In genomic region chr5:178209334-178210072, GRCh38 we compare ENCODE assay signal across 16 cellular contexts. TPM values are rescaled to one million over a fixed set of nuclear protein-coding genes. Genes with fewer than 3 reads are reported as not detected.
A peak's percentile ranks its signal among the peaks of the same experiment; 100 is the strongest.
DNase-seq lines count a peak whose midpoint lies in the region; ATAC-seq, FAIRE-seq and TF ChIP-seq lines count a peak whose summit lies in the region.
"Had no signal": no experiment of that assay in that cellular context is flagged by ENCODE, and none has a peak within 500 bp of the region (broad histone marks: within the 10 kb centered on the region; RNA-seq: fewer than 3 reads in every experiment).

No MANE protein-coding gene starts in this region.

- peaks cover 96% of the 10 kb centered on the region for H3K36me3 Mint-ChIP-seq in Calu3 (ENCODE audit: insufficient read depth, unreplicated experiment)
- peaks cover 86% of the 10 kb centered on the region for H3K36me3 Mint-ChIP-seq in activated naive CD8-positive, alpha-beta T cell treated with anti-CD3 and anti-CD28 coated beads, Interleukin-2, amount 50 U/mL, for 24 hours (ENCODE audit: low read depth)

- H2AFZ ChIP-seq in HCT116 (ENCODE audit: low read depth, low read length, poor library complexity, severe bottlenecking), result no peak overlapping the region

- POLR2A ChIA-PET in HCT116 (lab: Charles Lee), result no interaction called here

- no peaks in the 10 kb centered on the region for H3K27me3 ChIP-seq in HCT116 (ENCODE audit: insufficient read depth, low read length)
- H3K27me3 ChIP-seq: cardiac muscle cell had no signal

- H3K4me2 ChIP-seq in HCT116 (ENCODE audit: low read length), result no peak overlapping the region

- H3K4me3 ChIP-seq in HCT116 (replicated peaks in 1 of 2; ENCODE audit: low read depth in 1 of 2, low read length in 2 of 2), result no peak overlapping the region
- H3K4me3 ChIP-seq: cardiac muscle cell had no signal

- peak overlapping the region; percentile 37 for H3K27ac Mint-ChIP-seq in Calu3 (ENCODE audit: unreplicated experiment)
- H3K27ac Mint-ChIP-seq in activated naive CD8-positive, alpha-beta T cell treated with anti-CD3 and anti-CD28 coated beads, Interleukin-2, amount 50 U/mL, for 24 hours, result peak overlapping the region; percentile 71

- peaks cover 57% of the 10 kb centered on the region for H4K20me1 ChIP-seq in HCT116 (ENCODE audit: insufficient read depth)

- H3K9me2 ChIP-seq in HCT116 (ENCODE audit: insufficient read depth), result no peaks in the 10 kb centered on the region

- peaks cover 4% of the 10 kb centered on the region for H3K27me3 Mint-ChIP-seq in Calu3 (ENCODE audit: unreplicated experiment)
- no peaks in the 10 kb centered on the region for H3K27me3 Mint-ChIP-seq in activated naive CD8-positive, alpha-beta T cell treated with anti-CD3 and anti-CD28 coated beads, Interleukin-2, amount 50 U/mL, for 24 hours

- CTCF ChIA-PET in Calu3 (lab: Charles Lee), result no interaction called here
- CTCF ChIA-PET in HCT116 (lab: Charles Lee), result no interaction called here

- peak overlapping the region; percentile 17; the same call in 1 of the 2 replicates for H3K27ac ChIP-seq in HCT116 (ENCODE audit: low read depth, low read length)

- TF ChIP-seq RAD21 in HCT116 (IDR thresholded peaks at IDR 0.05; ENCODE audit: low read depth), result no peak

- peaks cover 60 to 82% of the 10 kb centered on the region in 2 experiments for H3K36me3 ChIP-seq in HCT116 (ENCODE audit: control insufficient read depth in 1 of 2, insufficient read depth in 2 of 2, low read length in 2 of 2)

- DNase-seq in Calu3, result no peak
- no peak for DNase-seq in HCT116 (ENCODE audit: low read depth, low spot score)
- DNase-seq in activated naive CD8-positive, alpha-beta T cell treated with anti-CD3 and anti-CD28 coated beads, Interleukin-2, amount 50 U/mL, for 24 hours, result no peak
- peak; percentile 19 for DNase-seq in omental fat pad (ENCODE audit: low spot score)
- DNase-seq in urothelium cell line (ENCODE audit: low spot score), result no peak
- no peak for DNase-seq in AG08396 (ENCODE audit: low spot score)
- DNase-seq in NCI-H2227 (lab: John Stamatoyannopoulos, UW; ENCODE audit: unreplicated experiment), result no peak
- DNase-seq: activated gamma-delta T cell treated with Interleukin-2 at 50 U/mL for 16 hours; CD8-positive, alpha-beta T cell; stimulated activated CD4-positive, alpha-beta T cell treated with anti-CD3 and anti-CD28 coated beads, Interleukin-4, amount 100 ng/mL, for 24 hours; stimulated activated naive CD4-positive, alpha-beta T cell had no signal

- BruUV-seq in Calu3 (replicated peaks; lab: Mats Ljungman, UMichigan), result no TSS peak
- no TSS peak for BruUV-seq in HCT116 (replicated peaks; lab: Mats Ljungman, UMichigan)

- H3K9me3 Mint-ChIP-seq in Calu3 (ENCODE audit: low read depth, unreplicated experiment), result no peaks in the 10 kb centered on the region
- H3K9me3 Mint-ChIP-seq in activated naive CD8-positive, alpha-beta T cell treated with anti-CD3 and anti-CD28 coated beads, Interleukin-2, amount 50 U/mL, for 24 hours, result no peaks in the 10 kb centered on the region
- H3K9me3 Mint-ChIP-seq: CD8-positive, alpha-beta T cell had no signal

- no peak for ATAC-seq in HCT116
- no peak for ATAC-seq in activated naive CD8-positive, alpha-beta T cell treated with anti-CD3 and anti-CD28 coated beads, Interleukin-2, amount 50 U/mL, for 24 hours
- no peak for ATAC-seq in omental fat pad (ENCODE audit: low FRiP score)
- ATAC-seq: CD8-positive, alpha-beta T cell; SK-N-SH treated with all-trans-retinoic acid at 6 μM for 48 hours had no signal

- H3K79me2 ChIP-seq in HCT116 (ENCODE audit: insufficient read depth, low read length), result peaks cover 74% of the 10 kb centered on the region

- intact Hi-C loops in Calu3 (cut with micrococcal nuclease; ENCODE audit: unreplicated experiment), result no loop called here
- intact Hi-C loops in HCT116 (cut with micrococcal nuclease), result no loop called here

- no peak for TF ChIP-seq POLR2A in HCT116 (IDR thresholded peaks at IDR 0.05; ENCODE audit: borderline replicate concordance, extremely low read depth, insufficient read depth, insufficient read length)

- no peak for FAIRE-seq in urothelium cell line (lab: Jason Lieb, UNC)
- FAIRE-seq: keratinocyte had no signal

- RAD21 ChIA-PET in HCT116 (lab: Charles Lee; ENCODE audit: low non-redundant PET in 1 of 2, low total read pairs in 2 of 2, uncharacterized antibody in 2 of 2, unreplicated experiment in 2 of 2), result no interaction called here

- TF ChIP-seq CTCF in Calu3 (IDR thresholded peaks at IDR 0.05; ENCODE audit: unreplicated experiment), result no peak
- no peak for TF ChIP-seq CTCF in HCT116 (IDR thresholded peaks at IDR 0.05 in 2 of 3, conservative IDR thresholded peaks at IDR 0.05 in 1 of 3; ENCODE audit: borderline replicate concordance in 1 of 3, insufficient read depth in 1 of 3, low read depth in 2 of 3, low read length in 2 of 3)
- no peak for TF ChIP-seq CTCF in omental fat pad (IDR thresholded peaks at IDR 0.05)

- H3K4me1 ChIP-seq in HCT116 (ENCODE audit: control insufficient read depth in 1 of 2, insufficient read depth in 2 of 2, low read length in 2 of 2), result peaks cover 13 to 26% of the 10 kb centered on the region in 2 experiments

- no peaks in the 10 kb centered on the region for H3K9me3 ChIP-seq in HCT116 (ENCODE audit: control insufficient read depth in 1 of 2, insufficient read depth in 1 of 2, low read depth in 1 of 2, low read length in 2 of 2)

- H3K4me3 Mint-ChIP-seq in Calu3 (ENCODE audit: low read depth, unreplicated experiment), result no peak overlapping the region
- peak overlapping the region; percentile 39 for H3K4me3 Mint-ChIP-seq in activated naive CD8-positive, alpha-beta T cell treated with anti-CD3 and anti-CD28 coated beads, Interleukin-2, amount 50 U/mL, for 24 hours
- H3K4me3 Mint-ChIP-seq: CD8-positive, alpha-beta T cell had no signal

- H3K9ac ChIP-seq in HCT116 (ENCODE audit: low read length), result no peak overlapping the region

- peaks cover 47% of the 10 kb centered on the region for H3K4me1 Mint-ChIP-seq in Calu3 (ENCODE audit: low read depth, unreplicated experiment)
- H3K4me1 Mint-ChIP-seq in activated naive CD8-positive, alpha-beta T cell treated with anti-CD3 and anti-CD28 coated beads, Interleukin-2, amount 50 U/mL, for 24 hours, result peaks cover 47% of the 10 kb centered on the region

TF ChIP-seq in HCT116, 20 proteins besides CTCF, POLR2A, EP300 and RAD21:
- TF ChIP-seq POLR2AphosphoS5 (IDR thresholded peaks at IDR 0.05; ENCODE audit: low read depth, low read length) (no peak; the same call in 1 of the 2 replicates), EGR1 (IDR thresholded peaks at IDR 0.05; ENCODE audit: low read depth) (no peak), SIN3A (IDR thresholded peaks at IDR 0.05; ENCODE audit: low read depth) (no peak), JUND (IDR thresholded peaks at IDR 0.05) (no peak), ATF3 (IDR thresholded peaks at IDR 0.05) (no peak), ZNF274 (IDR thresholded peaks at IDR 0.05; ENCODE audit: low read depth, low read length) (no peak), ELF1 (IDR thresholded peaks at IDR 0.05; ENCODE audit: borderline replicate concordance, low read depth) (no peak), CEBPB (IDR thresholded peaks at IDR 0.05; ENCODE audit: low read depth) (no peak)
- TF ChIP-seq, protein P1, sequence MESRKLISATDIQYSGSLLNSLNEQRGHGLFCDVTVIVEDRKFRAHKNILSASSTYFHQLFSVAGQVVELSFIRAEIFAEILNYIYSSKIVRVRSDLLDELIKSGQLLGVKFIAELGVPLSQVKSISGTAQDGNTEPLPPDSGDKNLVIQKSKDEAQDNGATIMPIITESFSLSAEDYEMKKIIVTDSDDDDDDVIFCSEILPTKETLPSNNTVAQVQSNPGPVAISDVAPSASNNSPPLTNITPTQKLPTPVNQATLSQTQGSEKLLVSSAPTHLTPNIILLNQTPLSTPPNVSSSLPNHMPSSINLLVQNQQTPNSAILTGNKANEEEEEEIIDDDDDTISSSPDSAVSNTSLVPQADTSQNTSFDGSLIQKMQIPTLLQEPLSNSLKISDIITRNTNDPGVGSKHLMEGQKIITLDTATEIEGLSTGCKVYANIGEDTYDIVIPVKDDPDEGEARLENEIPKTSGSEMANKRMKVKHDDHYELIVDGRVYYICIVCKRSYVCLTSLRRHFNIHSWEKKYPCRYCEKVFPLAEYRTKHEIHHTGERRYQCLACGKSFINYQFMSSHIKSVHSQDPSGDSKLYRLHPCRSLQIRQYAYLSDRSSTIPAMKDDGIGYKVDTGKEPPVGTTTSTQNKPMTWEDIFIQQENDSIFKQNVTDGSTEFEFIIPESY (IDR thresholded peaks at IDR 0.05; ENCODE audit: extremely low read depth, insufficient replicate concordance, low read length), result no peak

RNA-seq across cellular contexts. Expression of gene HNRNPAB, which starts 5.2 kb away (rescaled TPM):
- 306 and 314 TPM in 2 replicates for total RNA-seq in Calu3 (2022)
- total RNA-seq in HCT116 (2021; ENCODE audit: unreplicated experiment), result 273 TPM
- polyA plus RNA-seq in HCT116 (2012), result 95.5 and 118 TPM in 2 replicates
- 100 to 1,000 TPM in 1 of 4 donors, 10 to 100 TPM in 3; 77.2 to 204 (median 88.6) TPM for total RNA-seq in omental fat pad

RNA-seq across cellular contexts. Expression of gene GMCL2, which starts 22.3 kb away (rescaled TPM):
- total RNA-seq in Calu3 (2022), result not detected in 2 replicates
- not detected for total RNA-seq in HCT116 (2021; ENCODE audit: unreplicated experiment)
- polyA plus RNA-seq in HCT116 (2012), result not detected in 2 replicates
- not detected for total RNA-seq in omental fat pad
- total RNA-seq: cardiac muscle cell; CD8-positive, alpha-beta T cell; mucosa of gallbladder; renal cortical epithelial cell had no signal
- polyA plus RNA-seq: cardiac muscle cell, keratinocyte had no signal

RNA-seq across cellular contexts. Expression of gene PHYKPL, which starts 23.1 kb away (rescaled TPM):
- total RNA-seq in Calu3 (2022) (87.5 and 96.7 TPM in 2 replicates), HCT116 (2021; ENCODE audit: unreplicated experiment) (57.8 TPM), omental fat pad (100 to 1,000 TPM in 1 of 4 donors, 10 to 100 TPM in 3; 62.3 to 104 (median 82.0) TPM)
- polyA plus RNA-seq in HCT116 (2012), result 40.9 and 42.3 TPM in 2 replicates

RNA-seq across cellular contexts. Expression of gene NHP2, which starts 55.8 kb away (rescaled TPM):
- total RNA-seq in Calu3 (2022) (182 and 193 TPM in 2 replicates), HCT116 (2021; ENCODE audit: unreplicated experiment) (260 TPM), omental fat pad (100 to 1,000 TPM; 173 to 241 (median 221) TPM)
- 256 and 304 TPM in 2 replicates for polyA plus RNA-seq in HCT116 (2012)
